In genomic region chr17:33291248-33292183, GRCh38 we compare ENCODE assay signal across 9 cellular contexts. TPM values are rescaled to one million over a fixed set of nuclear protein-coding genes. Genes with fewer than 3 reads are reported as not detected.
DNase-seq lines count a peak whose midpoint lies in the region; ATAC-seq lines count a peak whose summit lies in the region.
"Had no signal": no experiment of that assay in that cellular context is flagged by ENCODE, and none has a peak within 500 bp of the region (broad histone marks: within the 10 kb centered on the region; RNA-seq: fewer than 3 reads in every experiment).

No MANE protein-coding gene starts in this region.

- ATAC-seq in activated naive CD8-positive, alpha-beta T cell treated with anti-CD3 and anti-CD28 coated beads, Interleukin-2, amount 10 ng/mL, durations not matched to agents 7 days and 5 days (ENCODE audit: low read depth) = no peak
- no peak for ATAC-seq in GM18519 (IDR thresholded peaks at IDR 0.05; ENCODE audit: low FRiP score, unreplicated experiment)

- no peaks in the 10 kb centered on the region for H3K4me1 ChIP-seq in iPS-15b (ENCODE audit: control insufficient read depth, insufficient read depth, low read length)

- peaks cover 63% of the 10 kb centered on the region for H3K27me3 Mint-ChIP-seq in activated CD4-positive, alpha-beta T cell treated with anti-CD3 and anti-CD28 coated beads, Interleukin-2, amount 10 ng/mL, durations not matched to agents 7 days and 5 days
- peaks cover 62% of the 10 kb centered on the region for H3K27me3 Mint-ChIP-seq in activated naive CD8-positive, alpha-beta T cell treated with anti-CD3 and anti-CD28 coated beads, Interleukin-2, amount 10 ng/mL, durations not matched to agents 7 days and 5 days
- peaks cover 46% of the 10 kb centered on the region for H3K27me3 Mint-ChIP-seq in stimulated activated naive CD8-positive, alpha-beta T cell treated with anti-CD3 and anti-CD28 coated beads, Interleukin-15, Interleukin-2, amounts not matched to agents 100 ng/mL and 50 ng/mL, for 24 hours

- H3K4me3 ChIP-seq in iPS-15b (ENCODE audit: low read depth, low read length) = peak overlapping the region; percentile 66
- H3K4me3 ChIP-seq: SJSA1 had no signal

- no peaks in the 10 kb centered on the region for H3K36me3 Mint-ChIP-seq in activated CD4-positive, alpha-beta T cell treated with anti-CD3 and anti-CD28 coated beads, Interleukin-2, amount 10 ng/mL, durations not matched to agents 7 days and 5 days (ENCODE audit: low read depth)
- H3K36me3 Mint-ChIP-seq in activated naive CD8-positive, alpha-beta T cell treated with anti-CD3 and anti-CD28 coated beads, Interleukin-2, amount 10 ng/mL, durations not matched to agents 7 days and 5 days = no peaks in the 10 kb centered on the region
- no peaks in the 10 kb centered on the region for H3K36me3 Mint-ChIP-seq in stimulated activated naive CD8-positive, alpha-beta T cell treated with anti-CD3 and anti-CD28 coated beads, Interleukin-15, Interleukin-2, amounts not matched to agents 100 ng/mL and 50 ng/mL, for 24 hours (ENCODE audit: low read depth)

- H3K4me3 Mint-ChIP-seq in activated CD4-positive, alpha-beta T cell treated with anti-CD3 and anti-CD28 coated beads, Interleukin-2, amount 10 ng/mL, durations not matched to agents 7 days and 5 days = peak overlapping the region; percentile 42
- peak overlapping the region; percentile 54 for H3K4me3 Mint-ChIP-seq in activated naive CD8-positive, alpha-beta T cell treated with anti-CD3 and anti-CD28 coated beads, Interleukin-2, amount 10 ng/mL, durations not matched to agents 7 days and 5 days
- peak overlapping the region; percentile 45 for H3K4me3 Mint-ChIP-seq in stimulated activated naive CD8-positive, alpha-beta T cell treated with anti-CD3 and anti-CD28 coated beads, Interleukin-15, Interleukin-2, amounts not matched to agents 100 ng/mL and 50 ng/mL, for 24 hours

- POLR2A ChIA-PET in activated CD4-positive, alpha-beta T cell treated with anti-CD3 and anti-CD28 coated beads, Interleukin-2, amount 10 ng/mL, durations not matched to agents 7 days and 5 days (lab: Charles Lee) = no interaction called here
- POLR2A ChIA-PET in activated naive CD8-positive, alpha-beta T cell treated with anti-CD3 and anti-CD28 coated beads, Interleukin-2, amount 10 ng/mL, durations not matched to agents 7 days and 5 days (lab: Charles Lee) = no interaction called here

- H3K36me3 ChIP-seq in iPS-15b (ENCODE audit: control insufficient read depth, insufficient read depth, low read length) = no peaks in the 10 kb centered on the region
- H3K36me3 ChIP-seq: SJSA1 had no signal

- H3K9me3 ChIP-seq in iPS-15b (ENCODE audit: control insufficient read depth, insufficient read depth, low read length) = no peaks in the 10 kb centered on the region

- no peak overlapping the region for H3K9ac ChIP-seq in iPS-15b (ENCODE audit: low read depth, low read length)

- peaks cover 55% of the 10 kb centered on the region for H3K27me3 ChIP-seq in iPS-15b (ENCODE audit: control insufficient read depth, insufficient read depth, low read length)

- no peaks in the 10 kb centered on the region for H3K9me3 Mint-ChIP-seq in activated CD4-positive, alpha-beta T cell treated with anti-CD3 and anti-CD28 coated beads, Interleukin-2, amount 10 ng/mL, durations not matched to agents 7 days and 5 days
- H3K9me3 Mint-ChIP-seq in activated naive CD8-positive, alpha-beta T cell treated with anti-CD3 and anti-CD28 coated beads, Interleukin-2, amount 10 ng/mL, durations not matched to agents 7 days and 5 days = no peaks in the 10 kb centered on the region
- no peaks in the 10 kb centered on the region for H3K9me3 Mint-ChIP-seq in stimulated activated naive CD8-positive, alpha-beta T cell treated with anti-CD3 and anti-CD28 coated beads, Interleukin-15, Interleukin-2, amounts not matched to agents 100 ng/mL and 50 ng/mL, for 24 hours

- no peak for DNase-seq in activated CD4-positive, alpha-beta T cell treated with anti-CD3 and anti-CD28 coated beads, Interleukin-2, amount 10 ng/mL, durations not matched to agents 7 days and 5 days
- no peak for DNase-seq in activated CD4-positive, alpha-beta T cell treated with anti-CD3 and anti-CD28 coated beads, Interleukin-2, amount 50 U/mL, for 1 hour
- peak; percentile 33 for DNase-seq in activated naive CD8-positive, alpha-beta T cell treated with anti-CD3 and anti-CD28 coated beads, Interleukin-2, amount 10 ng/mL, durations not matched to agents 7 days and 5 days
- no peak for DNase-seq in stimulated activated naive CD4-positive, alpha-beta T cell (lab: John Stamatoyannopoulos, UW)
- no peak for DNase-seq in KG1 (lab: John Stamatoyannopoulos, UW)

- peaks cover 8% of the 10 kb centered on the region for H3K4me1 Mint-ChIP-seq in activated CD4-positive, alpha-beta T cell treated with anti-CD3 and anti-CD28 coated beads, Interleukin-2, amount 10 ng/mL, durations not matched to agents 7 days and 5 days
- H3K4me1 Mint-ChIP-seq in activated naive CD8-positive, alpha-beta T cell treated with anti-CD3 and anti-CD28 coated beads, Interleukin-2, amount 10 ng/mL, durations not matched to agents 7 days and 5 days = peaks cover 3% of the 10 kb centered on the region
- peaks cover 5% of the 10 kb centered on the region for H3K4me1 Mint-ChIP-seq in stimulated activated naive CD8-positive, alpha-beta T cell treated with anti-CD3 and anti-CD28 coated beads, Interleukin-15, Interleukin-2, amounts not matched to agents 100 ng/mL and 50 ng/mL, for 24 hours (ENCODE audit: low read depth)

- CTCF ChIA-PET in activated CD4-positive, alpha-beta T cell treated with anti-CD3 and anti-CD28 coated beads, Interleukin-2, amount 10 ng/mL, durations not matched to agents 7 days and 5 days (lab: Charles Lee) = interaction anchor here (0.6 kb wide), 1 partner anchor 239 kb away, joined by 3 read pairs; no protein-coding TSS in a partner anchor

- H3K27ac Mint-ChIP-seq in activated CD4-positive, alpha-beta T cell treated with anti-CD3 and anti-CD28 coated beads, Interleukin-2, amount 10 ng/mL, durations not matched to agents 7 days and 5 days = no peak overlapping the region
- H3K27ac Mint-ChIP-seq in activated naive CD8-positive, alpha-beta T cell treated with anti-CD3 and anti-CD28 coated beads, Interleukin-2, amount 10 ng/mL, durations not matched to agents 7 days and 5 days = no peak overlapping the region
- no peak overlapping the region for H3K27ac Mint-ChIP-seq in stimulated activated naive CD8-positive, alpha-beta T cell treated with anti-CD3 and anti-CD28 coated beads, Interleukin-15, Interleukin-2, amounts not matched to agents 100 ng/mL and 50 ng/mL, for 24 hours

RNA-seq across cellular contexts. Expression of gene ASIC2, which starts 1.6 kb away (rescaled TPM):
- total RNA-seq in activated CD4-positive, alpha-beta T cell treated with anti-CD3 and anti-CD28 coated beads, Interleukin-2, amount 10 ng/mL, durations not matched to agents 7 days and 5 days = not detected
- total RNA-seq in activated naive CD8-positive, alpha-beta T cell treated with anti-CD3 and anti-CD28 coated beads, Interleukin-2, amount 10 ng/mL, durations not matched to agents 7 days and 5 days = not detected
- total RNA-seq: SJSA1 had no signal
